24 cellular contexts compared by ENCODE assay signal in the genomic region with DNA sequence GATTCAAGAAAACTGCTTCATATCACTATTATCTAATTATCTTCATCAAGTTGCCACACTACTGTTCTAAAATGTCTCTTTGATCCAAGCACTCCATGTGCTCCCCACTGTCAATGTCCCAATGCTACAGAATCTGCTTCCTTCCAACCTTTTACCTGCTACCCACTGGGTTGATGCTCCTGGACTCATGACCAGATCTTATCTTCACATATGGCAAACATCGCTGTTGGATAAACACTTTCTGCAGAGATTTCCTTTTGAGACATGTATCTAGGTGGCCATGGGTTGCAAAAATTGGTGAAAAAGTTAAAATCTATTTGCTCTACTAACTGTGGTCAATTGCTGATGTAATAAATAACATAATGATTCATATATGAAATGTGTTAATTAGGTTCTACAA. TPM values are rescaled to one million over a fixed set of nuclear protein-coding genes. Genes with fewer than 3 reads are reported as not detected.
DNase-seq lines count a peak whose midpoint lies in the region; ATAC-seq, FAIRE-seq and TF ChIP-seq lines count a peak whose summit lies in the region.
"Had no signal": no experiment of that assay in that cellular context is flagged by ENCODE, and none has a peak within 500 bp of the region (broad histone marks: within the 10 kb centered on the region; RNA-seq: fewer than 3 reads in every experiment).

No MANE protein-coding gene starts in this region.

- no peak overlapping the region for H3K4me3 ChIP-seq in bronchial epithelial cell (ENCODE audit: low read depth, low read length)
- H3K4me3 ChIP-seq in mesenchymal stem cell (ENCODE audit: insufficient read depth in 1 of 2, low read depth in 1 of 2, low read length in 2 of 2) = no peak overlapping the region
- H3K4me3 ChIP-seq: gastroesophageal sphincter, thoracic aorta, vagina had no signal

- peak overlapping the region; percentile 69 for H2AK5ac ChIP-seq in mesenchymal stem cell (ENCODE audit: low read length, severe bottlenecking)

- H2BK5ac ChIP-seq in mesenchymal stem cell (ENCODE audit: low read depth, low read length, poor library complexity, severe bottlenecking) = peak overlapping the region; percentile 8

- H3K14ac ChIP-seq in mesenchymal stem cell (ENCODE audit: low read length in 2 of 2) = no peak overlapping the region

- H2BK15ac ChIP-seq in mesenchymal stem cell (ENCODE audit: low read depth, poor library complexity, severe bottlenecking) = no peak overlapping the region

- H3K79me1 ChIP-seq in mesenchymal stem cell (replicated peaks; ENCODE audit: low read length, poor library complexity, severe bottlenecking) = no peaks in the 10 kb centered on the region

- peaks cover 12% of the 10 kb centered on the region for H3K9me3 ChIP-seq in mesenchymal stem cell (ENCODE audit: control insufficient read depth, low read length)
- H3K9me3 ChIP-seq: gastroesophageal sphincter, thoracic aorta, vagina had no signal

- H3K4ac ChIP-seq in mesenchymal stem cell (ENCODE audit: low read depth in 1 of 2, low read length in 2 of 2) = peak overlapping the region in 1 of 2 experiments; percentile 75

- H2BK120ac ChIP-seq in mesenchymal stem cell (ENCODE audit: low read depth, low read length) = no peak overlapping the region

- H3K27ac ChIP-seq in 22Rv1 (peak overlapping the region; percentile 91), mesenchymal stem cell (ENCODE audit: low read length, poor library complexity, severe bottlenecking) (peak overlapping the region; percentile 96)
- H3K27ac ChIP-seq: parathyroid adenoma, thoracic aorta had no signal

- no CpG with 5 or more reads among the region's 1 CpG for WGBS in mesenchymal stem cell

- ATAC-seq in GM18505 (IDR thresholded peaks at IDR 0.05; ENCODE audit: unreplicated experiment) = no peak
- ATAC-seq in GM19035 (IDR thresholded peaks at IDR 0.05; ENCODE audit: unreplicated experiment) = no peak
- ATAC-seq: gastroesophageal sphincter had no signal

- no peaks in the 10 kb centered on the region for H3K27me3 ChIP-seq in bronchial epithelial cell (ENCODE audit: control insufficient read depth, insufficient read depth, low read length)
- no peaks in the 10 kb centered on the region for H3K27me3 ChIP-seq in mesenchymal stem cell (ENCODE audit: control insufficient read depth in 1 of 2, insufficient read depth in 1 of 2, low read length in 2 of 2)
- H3K27me3 ChIP-seq: gastroesophageal sphincter, vagina had no signal

- DNase-seq in HT-29 (ENCODE audit: low spot score) (peak; percentile 53), bronchial epithelial cell (ENCODE audit: low read depth) (peak; percentile 25), mesenchymal stem cell (no peak), NCI-H2107 treated with DMSO at 0.1 percent for 48 hours (lab: John Stamatoyannopoulos, UW; ENCODE audit: unreplicated experiment) (no peak), GM12892 (ENCODE audit: insufficient read length) (no peak)
- DNase-seq: activated T-cell treated with anti-CD3 and anti-CD28 coated beads, Interleukin-2, amount 50 U/mL, for 48 hours; dermis blood vessel endothelial cell; NCI-H1092; NCI-H1694; NCI-H446 treated with DMSO at 0.1 percent for 48 hours; NCI-H774; retina; small intestine; stimulated activated CD8-positive, alpha-beta memory T cell treated with anti-CD3 and anti-CD28 coated beads, Interleukin-4, amount 100 ng/mL, for 48 hours had no signal

- no peaks in the 10 kb centered on the region for H3K4me1 ChIP-seq in mesenchymal stem cell (ENCODE audit: control insufficient read depth, insufficient read depth, low read depth, low read length)
- H3K4me1 ChIP-seq: parathyroid adenoma had no signal

- no peak overlapping the region for H2AFZ ChIP-seq in mesenchymal stem cell (ENCODE audit: low read depth, low read length)
- H2AFZ ChIP-seq: parathyroid adenoma had no signal

- H4K8ac ChIP-seq in mesenchymal stem cell (ENCODE audit: low read length) = no peak overlapping the region

- TF ChIP-seq POLR2A in GM18505 (IDR thresholded peaks at IDR 0.05; ENCODE audit: borderline replicate concordance, extremely low read depth, insufficient read depth, insufficient read length) (no peak), GM12892 (IDR thresholded peaks at IDR 0.05; ENCODE audit: low read depth, low read length) (no peak)

- no peak for TF ChIP-seq CTCF in 22Rv1 (IDR thresholded peaks at IDR 0.05)
- TF ChIP-seq CTCF in bronchial epithelial cell (IDR thresholded peaks at IDR 0.05; ENCODE audit: insufficient read depth, low read length, severe bottlenecking) = no peak

- H2BK12ac ChIP-seq in mesenchymal stem cell (ENCODE audit: low read length in 2 of 2) = peak overlapping the region in 1 of 2 experiments; percentile 89

- no peak overlapping the region for H3K9ac ChIP-seq in mesenchymal stem cell (ENCODE audit: low read length)
- H3K9ac ChIP-seq: parathyroid adenoma had no signal

- FAIRE-seq in bronchial epithelial cell (lab: Jason Lieb, UNC) (no peak), GM12892 (lab: Jason Lieb, UNC) (no peak)
- FAIRE-seq: A204.1, small intestine had no signal

- H3K18ac ChIP-seq in mesenchymal stem cell (ENCODE audit: low read depth in 1 of 2, low read length in 2 of 2) = no peak overlapping the region

- H4K91ac ChIP-seq in mesenchymal stem cell (ENCODE audit: low read length) = no peak overlapping the region

- no peak overlapping the region for H3K23ac ChIP-seq in mesenchymal stem cell (ENCODE audit: low read length in 2 of 2)

- H3K36me3 ChIP-seq in bronchial epithelial cell (ENCODE audit: control insufficient read depth, insufficient read depth, low read length) (no peaks in the 10 kb centered on the region), mesenchymal stem cell (ENCODE audit: control insufficient read depth in 1 of 2, insufficient read depth in 2 of 2, low read depth in 1 of 2, low read length in 2 of 2) (no peaks in the 10 kb centered on the region)
- H3K36me3 ChIP-seq: gastroesophageal sphincter, thoracic aorta, vagina had no signal

- H3K4me2 ChIP-seq in mesenchymal stem cell (ENCODE audit: low read length, poor library complexity, severe bottlenecking) = no peak overlapping the region

RNA-seq across cellular contexts. Expression of a gene that starts 24.5 kb away (rescaled TPM):
- 57.8 and 79.6 TPM in 2 replicates for total RNA-seq in HT-29 (2014; rRNA removed; shearing (Covaris generic))
- total RNA-seq in bronchial epithelial cell = 147 and 178 TPM in 2 replicates
- polyA plus RNA-seq in mesenchymal stem cell (2013, experiment 1 of 2) = 15.0 TPM
- polyA plus RNA-seq in mesenchymal stem cell (2013, experiment 2 of 2) = 14.3 TPM
- not detected for polyA plus RNA-seq in GM12892 (2012; ENCODE audit: missing spikeins)
- total RNA-seq: B cell; T-helper 1 cell treated with Interleukin-12 subunit alpha and Interleukin-12 subunit beta and Interleukin-4 antibody, amounts not matched to agents 30 ng/mL and 1 ng/mL, for 36 hours had no signal

Comparison
In these comparisons a context has a peak if more than half of its experiments do, and no peak if none do; other contexts are left out.
1. DNase-seq: peak in HT-29 (single experiment) and bronchial epithelial cell (single experiment); none in mesenchymal stem cell (single experiment), NCI-H2107 treated with DMSO at 0.1 percent for 48 hours (single experiment) and GM12892 (single experiment).